ENCODE assay signal across 14 cellular contexts in the genomic region with DNA sequence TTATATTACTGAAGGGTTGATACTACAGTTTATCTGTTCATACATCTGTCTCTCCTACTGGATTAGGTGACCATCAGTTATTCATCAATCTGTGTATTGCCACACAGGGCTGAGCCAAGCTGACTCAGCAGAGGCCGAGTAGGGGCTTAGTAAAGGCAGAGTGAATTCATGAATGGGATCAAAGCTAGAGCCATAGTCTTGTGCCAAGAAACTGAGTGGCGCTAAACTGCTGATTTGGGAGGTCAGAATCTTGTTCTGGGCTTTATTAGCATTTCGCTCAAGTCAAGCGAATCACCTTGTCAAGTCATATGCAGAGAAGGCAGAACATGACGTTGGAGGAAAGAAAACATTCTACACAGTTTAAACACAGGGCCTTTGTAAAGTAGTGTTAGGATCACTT. TPM values are rescaled to one million over a fixed set of nuclear protein-coding genes. Genes with fewer than 3 reads are reported as not detected.
DNase-seq lines count a peak whose midpoint lies in the region; FAIRE-seq and TF ChIP-seq lines count a peak whose summit lies in the region.
"Had no signal": no experiment of that assay in that cellular context is flagged by ENCODE, and none has a peak within 500 bp of the region (broad histone marks: within the 10 kb centered on the region; RNA-seq: fewer than 3 reads in every experiment).

No MANE protein-coding gene starts in this region.

- H3K27ac Mint-ChIP-seq in CD8-positive, alpha-beta memory T cell: no peak overlapping the region
- no peak overlapping the region for H3K27ac Mint-ChIP-seq in CD14-positive monocyte
- H3K27ac Mint-ChIP-seq: activated T-helper 17 cell treated with anti-CD3 and anti-CD28 coated beads, Interleukin-2, amount 50 U/mL, for 72 hours; memory B cell; T-cell had no signal

- POLR2A ChIA-PET in CD8-positive, alpha-beta memory T cell (lab: Charles Lee): no interaction called here

- H3F3A ChIP-seq in smooth muscle cell (ENCODE audit: low read depth): peaks cover 5% of the 10 kb centered on the region

- intact Hi-C loops in CD14-positive monocyte (cut with micrococcal nuclease): no loop called here

- no peaks in the 10 kb centered on the region for H3K9me3 ChIP-seq in smooth muscle cell (replicated peaks; ENCODE audit: low read depth)
- no peaks in the 10 kb centered on the region for H3K9me3 ChIP-seq in CD8-positive, alpha-beta memory T cell (ENCODE audit: low read length)

- TF ChIP-seq CTCF in bronchial epithelial cell (IDR thresholded peaks at IDR 0.05; ENCODE audit: insufficient read depth, low read length, severe bottlenecking) (no peak), smooth muscle cell (IDR thresholded peaks at IDR 0.05; ENCODE audit: borderline replicate concordance, insufficient read depth, poor library complexity, severe bottlenecking) (no peak), CD14-positive monocyte (IDR thresholded peaks at IDR 0.05) (no peak)

- 69% methylated on average over 5 of the region's 5 CpGs for WGBS in smooth muscle cell (ENCODE audit: low lambda C conversion rate)

- no peaks in the 10 kb centered on the region for H3K9me3 Mint-ChIP-seq in CD8-positive, alpha-beta memory T cell
- H3K9me3 Mint-ChIP-seq in CD14-positive monocyte: peaks cover 0 to 2% (median 0%) of the 10 kb centered on the region in 7 donors
- H3K9me3 Mint-ChIP-seq: activated T-helper 17 cell treated with anti-CD3 and anti-CD28 coated beads, Interleukin-2, amount 50 U/mL, for 72 hours; H9; memory B cell; T-cell had no signal

- CTCF ChIA-PET in CD8-positive, alpha-beta memory T cell (lab: Charles Lee): no interaction called here

- H3K27me3 ChIP-seq in bronchial epithelial cell (ENCODE audit: control insufficient read depth, insufficient read depth, low read length): no peaks in the 10 kb centered on the region
- no peaks in the 10 kb centered on the region for H3K27me3 ChIP-seq in smooth muscle cell (ENCODE audit: low read depth)
- no peaks in the 10 kb centered on the region for H3K27me3 ChIP-seq in CD8-positive, alpha-beta memory T cell (ENCODE audit: insufficient read depth, low read length, poor library complexity, severe bottlenecking)

- H3K27me3 Mint-ChIP-seq in CD8-positive, alpha-beta memory T cell: peaks cover 3% of the 10 kb centered on the region in 2 donors
- no peaks in the 10 kb centered on the region for H3K27me3 Mint-ChIP-seq in CD14-positive monocyte (ENCODE audit: low read depth in 3 of 3)
- H3K27me3 Mint-ChIP-seq: activated T-helper 17 cell treated with anti-CD3 and anti-CD28 coated beads, Interleukin-2, amount 50 U/mL, for 72 hours; memory B cell had no signal

- FAIRE-seq in bronchial epithelial cell (lab: Jason Lieb, UNC) (no peak), islet of Langerhans (lab: Jason Lieb, UNC) (peak; percentile 74)

- H3K9ac ChIP-seq in smooth muscle cell (ENCODE audit: low read depth): no peak overlapping the region

- peak overlapping the region; percentile 0 for H3K27ac ChIP-seq in smooth muscle cell (ENCODE audit: low read depth)
- no peak overlapping the region for H3K27ac ChIP-seq in CD8-positive, alpha-beta memory T cell (ENCODE audit: low read depth, low read length)

- H3K4me3 ChIP-seq in bronchial epithelial cell (ENCODE audit: low read depth, low read length): no peak overlapping the region
- H3K4me3 ChIP-seq in smooth muscle cell: no peak overlapping the region
- H3K4me3 ChIP-seq in CD8-positive, alpha-beta memory T cell (ENCODE audit: low read length): no peak overlapping the region

- H3K36me3 Mint-ChIP-seq in CD8-positive, alpha-beta memory T cell: peaks cover 0 to 4% (median 0%) of the 10 kb centered on the region in 3 donors
- H3K36me3 Mint-ChIP-seq in CD14-positive monocyte: peaks cover 36 to 38% of the 10 kb centered on the region in 2 donors
- H3K36me3 Mint-ChIP-seq: memory B cell, T-cell had no signal

- DNase-seq in M059J (ENCODE audit: low read depth) (peak; percentile 40), bronchial epithelial cell (ENCODE audit: low read depth) (peak; percentile 66), smooth muscle cell (lab: John Stamatoyannopoulos, UW; ENCODE audit: unreplicated experiment) (no peak), CD14-positive monocyte (ENCODE audit: low spot score) (no peak), NCI-H1092 treated with DMSO at 0.1 percent for 48 hours (lab: John Stamatoyannopoulos, UW) (no peak)
- DNase-seq in CD8-positive, alpha-beta memory T cell: no peak
- DNase-seq: activated CD4-positive, alpha-beta T cell treated with anti-CD3 and anti-CD28 coated beads, Interleukin-2, amount 50 U/mL, for 1 hour; H9; NCI-H2029 treated with DMSO at 0.1 percent for 48 hours; right cardiac atrium; T-cell had no signal

- H2AFZ ChIP-seq in smooth muscle cell (ENCODE audit: low read depth): no peak overlapping the region

- peaks cover 11% of the 10 kb centered on the region for H3K36me3 ChIP-seq in bronchial epithelial cell (ENCODE audit: control insufficient read depth, insufficient read depth, low read length)
- no peaks in the 10 kb centered on the region for H3K36me3 ChIP-seq in smooth muscle cell (ENCODE audit: low read depth)
- no peaks in the 10 kb centered on the region for H3K36me3 ChIP-seq in CD8-positive, alpha-beta memory T cell (ENCODE audit: insufficient read depth, low read length)

- H3K4me1 ChIP-seq in smooth muscle cell (ENCODE audit: low read depth): peaks cover 8% of the 10 kb centered on the region
- H3K4me1 ChIP-seq in CD8-positive, alpha-beta memory T cell (ENCODE audit: insufficient read depth, low read length): no peaks in the 10 kb centered on the region

- peaks cover 0 to 5% (median 1%) of the 10 kb centered on the region in 3 donors for H3K4me1 Mint-ChIP-seq in CD8-positive, alpha-beta memory T cell
- no peaks in the 10 kb centered on the region for H3K4me1 Mint-ChIP-seq in CD14-positive monocyte
- H3K4me1 Mint-ChIP-seq: activated T-helper 17 cell treated with anti-CD3 and anti-CD28 coated beads, Interleukin-2, amount 50 U/mL, for 72 hours; memory B cell; T-cell had no signal

- no peak overlapping the region for H3K4me3 Mint-ChIP-seq in CD8-positive, alpha-beta memory T cell
- H3K4me3 Mint-ChIP-seq in CD14-positive monocyte: no peak overlapping the region
- H3K4me3 Mint-ChIP-seq: activated T-helper 17 cell treated with anti-CD3 and anti-CD28 coated beads, Interleukin-2, amount 50 U/mL, for 72 hours; H9; memory B cell; T-cell had no signal

- H3K79me2 ChIP-seq in smooth muscle cell (ENCODE audit: low read depth): peaks cover 96% of the 10 kb centered on the region

- H4K20me1 ChIP-seq in smooth muscle cell (ENCODE audit: low read depth): peaks cover 83% of the 10 kb centered on the region

- H3K4me2 ChIP-seq in smooth muscle cell: no peak overlapping the region

RNA-seq across cellular contexts. Expression of gene SOCS6, which starts 34.1 kb away (rescaled TPM):
- total RNA-seq in M059J (2014; rRNA removed; shearing (Covaris generic)): 20.4 and 28.8 TPM in 2 replicates
- total RNA-seq in bronchial epithelial cell: 51.6 and 52.7 TPM in 2 replicates
- total RNA-seq in smooth muscle cell: 29.6 and 38.0 TPM in 2 replicates
- 8.5 and 14.3 TPM in 2 replicates for polyA plus RNA-seq in smooth muscle cell
- total RNA-seq in CD8-positive, alpha-beta memory T cell: 1 to 10 TPM; 1.0 to 1.2 TPM
- polyA plus RNA-seq in CD8-positive, alpha-beta memory T cell: 0.25 TPM
- polyA plus RNA-seq in CD14-positive monocyte: 1 to 10 TPM; 4.8 TPM

Comparison
In these comparisons a context has a peak if more than half of its experiments do, and no peak if none do; other contexts are left out.
1. DNase-seq: peak in M059J (single experiment) and bronchial epithelial cell (single experiment); none in smooth muscle cell (single experiment), CD8-positive, alpha-beta memory T cell (0 of 5), CD14-positive monocyte (single experiment) and NCI-H1092 treated with DMSO at 0.1 percent for 48 hours (single experiment).